In the genomic region with DNA sequence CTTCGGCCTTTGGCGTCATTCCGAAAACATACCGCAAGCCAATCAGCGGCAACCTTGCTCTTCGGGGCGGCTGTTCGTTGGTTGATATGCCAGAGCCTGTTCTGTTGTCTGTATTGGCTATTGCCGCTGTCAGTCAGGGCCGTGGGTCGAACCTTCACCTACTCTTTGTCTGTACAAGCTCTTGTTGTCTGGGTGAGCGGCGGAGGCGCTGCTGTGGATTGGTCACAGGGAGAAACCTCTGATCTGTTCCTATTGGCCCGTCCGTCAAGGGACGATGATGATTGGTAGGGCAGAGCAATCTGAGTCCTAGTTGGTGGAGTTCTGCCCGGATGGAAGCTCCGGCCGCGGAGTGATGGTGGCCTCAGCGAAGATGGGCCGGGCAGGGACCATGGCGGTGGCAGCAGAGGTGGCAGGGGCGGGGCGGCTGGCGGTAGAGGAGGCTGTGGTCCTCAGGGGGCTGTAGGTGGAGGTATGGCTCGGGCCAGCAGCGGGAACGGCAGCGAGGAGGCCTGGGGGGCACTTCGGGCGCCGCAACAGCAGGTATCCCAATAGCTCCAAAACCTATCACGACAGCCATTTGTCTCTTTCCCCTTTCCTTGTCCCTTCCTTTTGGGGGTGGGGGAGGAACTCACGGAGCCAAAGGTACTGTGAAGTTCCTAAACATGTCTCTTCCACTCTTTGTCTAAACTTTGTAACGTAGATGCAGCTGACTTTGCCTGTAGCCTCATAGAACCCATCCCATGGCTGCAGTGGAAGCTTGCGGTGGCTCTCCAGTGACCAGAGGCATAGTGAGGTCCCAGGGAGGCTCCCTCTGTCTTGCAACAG, we compare ENCODE assay signal across 8 cellular contexts. TPM values are rescaled to one million over a fixed set of nuclear protein-coding genes. Genes with fewer than 3 reads are reported as not detected.
DNase-seq lines count a peak whose midpoint lies in the region; ATAC-seq and TF ChIP-seq lines count a peak whose summit lies in the region.

A gene (plus strand): TSS at position 307 of the 825 bp plus-strand sequence. CDS start 165 bp downstream, at position 472.

- peak; percentile 59 to 61 for TF ChIP-seq POLR2A in Peyer's patch (IDR thresholded peaks at IDR 0.05)

- TF ChIP-seq CTCF in KMS-11 (conservative IDR thresholded peaks at IDR 0.05; ENCODE audit: low read depth, low read length) (no peak), Peyer's patch (IDR thresholded peaks at IDR 0.05) (no peak)

- H3K36me3 ChIP-seq in KMS-11 (ENCODE audit: insufficient read depth) (no peaks in the 10 kb centered on the region), Peyer's patch (peaks cover 0 to 24% (median 0%) of the 10 kb centered on the region in 3 donors), esophagus (ENCODE audit: control insufficient read depth in 2 of 2, insufficient read depth in 2 of 2, low read length in 1 of 2) (peaks cover 0 to 16% of the 10 kb centered on the region in 2 donors), mucosa of stomach (ENCODE audit: control insufficient read depth, insufficient read depth, low read length) (no peaks in the 10 kb centered on the region)

- H3K9me3 ChIP-seq in Peyer's patch = no peaks in the 10 kb centered on the region
- H3K9me3 ChIP-seq in esophagus (ENCODE audit: control insufficient read depth in 2 of 2, insufficient read depth in 1 of 2, low read depth in 1 of 2, low read length in 1 of 2) = no peaks in the 10 kb centered on the region
- no peaks in the 10 kb centered on the region for H3K9me3 ChIP-seq in mucosa of stomach (ENCODE audit: control insufficient read depth, low read length)

- peak; percentile 76 for ATAC-seq in GM21737 (IDR thresholded peaks at IDR 0.05; ENCODE audit: unreplicated experiment)

- H3K4me1 ChIP-seq in KMS-11 (ENCODE audit: low read depth, poor library complexity, severe bottlenecking) = peaks cover 25% of the 10 kb centered on the region
- H3K4me1 ChIP-seq in Peyer's patch = peaks cover 6 to 44% (median 12%) of the 10 kb centered on the region in 4 donors
- peaks cover 0 to 3% of the 10 kb centered on the region in 2 donors for H3K4me1 ChIP-seq in esophagus (ENCODE audit: control insufficient read depth in 2 of 2, insufficient read depth in 2 of 2, low read length in 1 of 2)
- peaks cover 34% of the 10 kb centered on the region for H3K4me1 ChIP-seq in mucosa of stomach (ENCODE audit: control insufficient read depth, insufficient read depth, low read length)

- DNase-seq in DMS153 treated with DMSO at 0.1 percent for 48 hours (lab: John Stamatoyannopoulos, UW; ENCODE audit: unreplicated experiment) = peak; percentile 98
- peak; percentile 99 to 100 (median 100) for DNase-seq in Peyer's patch
- peak; percentile 99 for DNase-seq in activated T-cell treated with anti-CD3 and anti-CD28 coated beads, Interleukin-2, amount 50 U/mL, for 48 hours
- peak; percentile 95 for DNase-seq in stimulated activated CD8-positive, alpha-beta memory T cell treated with anti-CD3 and anti-CD28 coated beads, Interleukin-7, amount 100 ng/mL, for 1 hour (ENCODE audit: low read depth in 2 of 2)

- H3K4me2 ChIP-seq in KMS-11 = peak within 1 kb of the TSS; percentile 99

- H3K27ac ChIP-seq in KMS-11 (peak within 1 kb of the TSS; percentile 89), Peyer's patch (peak within 1 kb of the TSS; percentile 98 to 99 (median 98)), esophagus (ENCODE audit: low read depth in 2 of 2, low read length in 1 of 2) (peak within 1 kb of the TSS; percentile 98 to 100)

- peaks cover 18% of the 10 kb centered on the region; the same call in 1 of the 2 replicates for H3K79me2 ChIP-seq in KMS-11 (ENCODE audit: insufficient read depth, low read depth)

- peak within 1 kb of the TSS; percentile 94; the same call in 1 of the 2 replicates for H2AFZ ChIP-seq in KMS-11 (ENCODE audit: low read depth)

- H4K20me1 ChIP-seq in KMS-11 (ENCODE audit: insufficient read depth) = no peaks in the 10 kb centered on the region

- H3K9ac ChIP-seq in KMS-11 = peak within 1 kb of the TSS; percentile 80
- H3K9ac ChIP-seq in mucosa of stomach (ENCODE audit: low read length) = peak within 1 kb of the TSS; percentile 92

- H3K27me3 ChIP-seq in KMS-11 (ENCODE audit: insufficient read depth, low read depth) = no peaks in the 10 kb centered on the region
- no peaks in the 10 kb centered on the region for H3K27me3 ChIP-seq in Peyer's patch
- no peaks in the 10 kb centered on the region for H3K27me3 ChIP-seq in esophagus (ENCODE audit: control insufficient read depth in 1 of 2, insufficient read depth in 2 of 2, low read length in 2 of 2)
- H3K27me3 ChIP-seq in mucosa of stomach (ENCODE audit: control insufficient read depth, insufficient read depth, low read length) = no peaks in the 10 kb centered on the region

- H3K4me3 ChIP-seq in KMS-11 (IDR thresholded peaks at IDR 0.05; ENCODE audit: insufficient read depth, low read depth, low read length) = peak within 1 kb of the TSS; percentile 84
- H3K4me3 ChIP-seq in Peyer's patch = peak within 1 kb of the TSS; percentile 67 to 88 (median 78)
- H3K4me3 ChIP-seq in esophagus (ENCODE audit: low read depth in 1 of 2, low read length in 2 of 2) = peak within 1 kb of the TSS; percentile 64 to 69
- H3K4me3 ChIP-seq in mucosa of stomach (ENCODE audit: low read length) = peak within 1 kb of the TSS; percentile 86

- WGBS in esophagus, 2 donors = 0 to 1% methylated on average over 34 to 38 of the region's 38 CpGs

RNA-seq across cellular contexts. Expression of the gene that starts here (rescaled TPM):
- total RNA-seq in Peyer's patch = 10 to 100 TPM; 46.2 to 81.3 (median 59.9) TPM
- 10 to 100 TPM; 41.3 to 50.1 TPM for polyA plus RNA-seq in esophagus

Comparison
In these comparisons a context has a peak if more than half of its experiments do, and no peak if none do; other contexts are left out.
1. Peak in every context shown above with its lines: DNase-seq, ATAC-seq, H3K4me3 ChIP-seq and H3K27ac ChIP-seq.